ENCODE assay signal across 8 cellular contexts in the genomic region with DNA sequence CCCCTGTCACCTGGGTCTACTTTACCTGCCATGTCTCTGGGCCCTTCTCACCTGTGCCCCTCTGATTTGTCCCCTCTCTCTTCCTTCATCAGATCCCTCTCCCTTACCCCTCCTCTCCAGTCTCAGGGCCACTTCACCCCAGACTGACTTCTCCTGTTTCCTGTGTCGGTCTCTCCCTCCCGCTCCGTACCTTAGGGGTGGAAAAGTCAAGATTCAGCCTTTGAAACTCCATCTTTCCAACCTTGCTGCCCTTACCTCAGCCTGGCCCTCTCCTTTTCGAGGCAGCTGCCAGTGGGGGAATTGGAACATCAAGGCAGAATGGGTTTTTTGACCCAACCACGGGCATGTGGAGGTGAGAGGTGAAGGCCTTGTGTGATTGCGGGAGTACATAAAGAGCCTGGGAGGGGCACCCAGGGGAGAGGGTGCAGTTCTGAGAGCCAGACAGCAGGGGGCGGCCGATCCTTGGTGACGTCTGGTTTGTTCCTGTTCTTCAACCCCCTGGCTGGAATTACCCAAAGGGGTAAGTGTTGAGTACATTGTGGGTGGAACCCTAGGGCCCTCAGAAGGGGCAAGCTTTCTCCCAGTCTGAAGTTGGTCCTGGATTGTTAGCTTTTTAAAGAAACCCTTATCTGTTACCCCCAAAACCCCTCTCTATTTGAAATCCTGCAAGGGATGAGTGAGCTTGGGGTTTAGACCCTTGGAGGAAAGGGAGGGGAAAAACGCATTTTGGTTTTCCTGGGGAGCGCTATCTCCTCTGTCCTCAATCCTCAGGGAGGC. TPM values are rescaled to one million over a fixed set of nuclear protein-coding genes. Genes with fewer than 3 reads are reported as not detected.
DNase-seq lines count a peak whose midpoint lies in the region; TF ChIP-seq lines count a peak whose summit lies in the region.

No MANE protein-coding gene starts in this region.

- peaks cover 0 to 4% of the 10 kb centered on the region in 2 donors for H3K27me3 ChIP-seq in Peyer's patch

- no peak overlapping the region for H3K4me3 ChIP-seq in Peyer's patch
- H3K4me3 ChIP-seq in fibroblast of pulmonary artery (replicated peaks; ENCODE audit: low read depth, low read length): no peak overlapping the region

- no peaks in the 10 kb centered on the region for H3K9me3 ChIP-seq in Peyer's patch

- no peak overlapping the region for H3K27ac ChIP-seq in Peyer's patch

- no peaks in the 10 kb centered on the region for H3K36me3 ChIP-seq in Peyer's patch

- no peaks in the 10 kb centered on the region for H3K9me3 Mint-ChIP-seq in activated T-helper 1 cell treated with anti-CD3 and anti-CD28 coated beads, Interleukin-12 subunit alpha, Interleukin-12 subunit beta, Interleukin-2, Interleukin-4 antibody, amounts not matched to agents 30 ng/mL and 10 ng/mL and 1 ng/mL, durations not matched to agents 14 hours and 24 hours and 36 hours

- no peaks in the 10 kb centered on the region for H3K4me1 ChIP-seq in Peyer's patch

- DNase-seq in DMS 273 (lab: John Stamatoyannopoulos, UW; ENCODE audit: unreplicated experiment): peak; percentile 85
- no peak for DNase-seq in DMS 273 treated with DMSO at 0.1 percent for 48 hours (lab: John Stamatoyannopoulos, UW)
- DNase-seq in HuH-7.5 (ENCODE audit: low spot score): peak; percentile 95
- peak; percentile 64 to 88 (median 83) for DNase-seq in Peyer's patch
- DNase-seq in activated T-helper 1 cell treated with anti-CD3 and anti-CD28 coated beads, Interleukin-12 subunit alpha, Interleukin-12 subunit beta, Interleukin-2, Interleukin-4 antibody, amounts not matched to agents 30 ng/mL and 10 ng/mL and 1 ng/mL, durations not matched to agents 14 hours and 24 hours and 36 hours (ENCODE audit: low spot score): peak; percentile 63
- peak; percentile 70 for DNase-seq in fibroblast of pulmonary artery (ENCODE audit: low read depth)
- DNase-seq in occipital lobe (lab: John Stamatoyannopoulos, UW): peak; percentile 48
- peak; percentile 84 for DNase-seq in superior temporal gyrus (ENCODE audit: extremely low spot score)

- H3K36me3 Mint-ChIP-seq in activated T-helper 1 cell treated with anti-CD3 and anti-CD28 coated beads, Interleukin-12 subunit alpha, Interleukin-12 subunit beta, Interleukin-2, Interleukin-4 antibody, amounts not matched to agents 30 ng/mL and 10 ng/mL and 1 ng/mL, durations not matched to agents 14 hours and 24 hours and 36 hours (ENCODE audit: low read depth): no peaks in the 10 kb centered on the region

- no peak overlapping the region for H3K27ac Mint-ChIP-seq in activated T-helper 1 cell treated with anti-CD3 and anti-CD28 coated beads, Interleukin-12 subunit alpha, Interleukin-12 subunit beta, Interleukin-2, Interleukin-4 antibody, amounts not matched to agents 30 ng/mL and 10 ng/mL and 1 ng/mL, durations not matched to agents 14 hours and 24 hours and 36 hours

- no peak overlapping the region for H3K4me3 Mint-ChIP-seq in activated T-helper 1 cell treated with anti-CD3 and anti-CD28 coated beads, Interleukin-12 subunit alpha, Interleukin-12 subunit beta, Interleukin-2, Interleukin-4 antibody, amounts not matched to agents 30 ng/mL and 10 ng/mL and 1 ng/mL, durations not matched to agents 14 hours and 24 hours and 36 hours

- H3K4me1 Mint-ChIP-seq in activated T-helper 1 cell treated with anti-CD3 and anti-CD28 coated beads, Interleukin-12 subunit alpha, Interleukin-12 subunit beta, Interleukin-2, Interleukin-4 antibody, amounts not matched to agents 30 ng/mL and 10 ng/mL and 1 ng/mL, durations not matched to agents 14 hours and 24 hours and 36 hours (ENCODE audit: low read depth): no peaks in the 10 kb centered on the region

- TF ChIP-seq CTCF in Peyer's patch (IDR thresholded peaks at IDR 0.05): peak; percentile 52 to 92 (median 88)
- peak; percentile 93 for TF ChIP-seq CTCF in fibroblast of pulmonary artery (IDR thresholded peaks at IDR 0.05; ENCODE audit: low read length, missing control alignments)

- no peak for TF ChIP-seq POLR2A in Peyer's patch (IDR thresholded peaks at IDR 0.05)

- intact Hi-C loops in activated T-helper 1 cell treated with anti-CD3 and anti-CD28 coated beads, Interleukin-12 subunit alpha, Interleukin-12 subunit beta, Interleukin-2, Interleukin-4 antibody, amounts not matched to agents 30 ng/mL and 10 ng/mL and 1 ng/mL, durations not matched to agents 14 hours and 24 hours and 36 hours (cut with micrococcal nuclease): loop anchor here (1.0 kb wide), 3 partner anchors 35 to 248 kb away; no protein-coding TSS in a partner anchor

- peaks cover 47% of the 10 kb centered on the region for H3K27me3 Mint-ChIP-seq in activated T-helper 1 cell treated with anti-CD3 and anti-CD28 coated beads, Interleukin-12 subunit alpha, Interleukin-12 subunit beta, Interleukin-2, Interleukin-4 antibody, amounts not matched to agents 30 ng/mL and 10 ng/mL and 1 ng/mL, durations not matched to agents 14 hours and 24 hours and 36 hours (ENCODE audit: insufficient read depth)

RNA-seq across cellular contexts. Expression of a gene that starts 12.3 kb away (rescaled TPM):
- total RNA-seq in Peyer's patch: not detected
- not detected in 2 replicates for total RNA-seq in activated T-helper 1 cell treated with anti-CD3 and anti-CD28 coated beads, Interleukin-12 subunit alpha, Interleukin-12 subunit beta, Interleukin-2, Interleukin-4 antibody, amounts not matched to agents 30 ng/mL and 10 ng/mL and 1 ng/mL, durations not matched to agents 14 hours and 24 hours and 36 hours
- total RNA-seq in occipital lobe: not detected
